Comparison of ENCODE assay signal across 9 cellular contexts in the genomic region with DNA sequence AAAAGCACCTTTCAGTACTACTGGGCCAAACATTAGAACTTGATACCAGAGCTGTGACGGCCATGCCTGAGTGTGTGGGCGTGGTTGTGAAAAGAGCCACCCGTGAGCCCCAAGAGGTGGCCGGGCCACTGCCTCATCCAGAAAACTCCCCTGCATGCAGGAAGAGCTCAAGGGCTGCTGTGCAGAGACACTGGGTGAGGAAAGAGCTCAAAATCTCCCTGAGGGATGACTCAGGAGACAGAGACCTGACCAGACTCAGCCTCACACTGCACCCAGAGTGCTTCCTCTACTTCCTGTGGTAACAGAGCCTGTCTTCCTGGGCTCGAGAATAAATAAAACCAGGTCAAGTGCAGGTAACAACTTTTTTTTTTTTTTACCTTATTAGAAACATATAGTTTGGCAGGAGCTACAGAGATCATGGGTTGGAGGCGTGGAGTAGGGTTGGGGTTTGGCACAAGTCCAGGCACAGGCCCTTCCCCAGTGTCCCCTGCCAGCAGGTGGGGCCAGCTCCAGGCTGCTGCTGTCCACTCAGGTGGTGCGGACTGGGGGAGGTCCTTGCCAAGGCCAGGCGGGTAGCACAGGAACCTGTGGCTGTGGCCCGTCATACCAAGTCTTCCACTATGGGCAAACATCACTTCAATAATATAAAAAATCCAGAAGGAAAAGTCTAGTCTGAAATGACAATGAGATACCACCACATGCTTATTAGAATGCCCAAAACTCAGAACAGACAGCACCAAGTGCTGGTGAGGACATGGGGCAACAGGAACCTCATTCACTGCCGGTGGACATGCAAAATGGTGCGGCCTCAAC. TPM values are rescaled to one million over a fixed set of nuclear protein-coding genes. Genes with fewer than 3 reads are reported as not detected.
A peak's percentile ranks its signal among the peaks of the same experiment; 100 is the strongest.
DNase-seq lines count a peak whose midpoint lies in the region; ATAC-seq and TF ChIP-seq lines count a peak whose summit lies in the region.
"Had no signal": no experiment of that assay in that cellular context is flagged by ENCODE, and none has a peak within 500 bp of the region (broad histone marks: within the 10 kb centered on the region; RNA-seq: fewer than 3 reads in every experiment).

No MANE protein-coding gene starts in this region.

- H4K8ac ChIP-seq in mesenchymal stem cell (ENCODE audit: low read length): peak overlapping the region; percentile 57

- H3K4me1 ChIP-seq in SK-N-SH (ENCODE audit: control insufficient read depth in 1 of 2, insufficient read depth in 2 of 2, low read depth in 1 of 2, low read length in 1 of 2): peaks cover 11 to 50% of the 10 kb centered on the region in 2 experiments; a peak in 2 of 4 replicates
- H3K4me1 ChIP-seq in mesenchymal stem cell (ENCODE audit: control insufficient read depth, insufficient read depth, low read depth, low read length): peaks cover 37% of the 10 kb centered on the region

- H2AK5ac ChIP-seq in mesenchymal stem cell (ENCODE audit: low read length, severe bottlenecking): no peak overlapping the region

- H2BK120ac ChIP-seq in mesenchymal stem cell (ENCODE audit: low read depth, low read length): peak overlapping the region; percentile 27

- peaks cover 64% of the 10 kb centered on the region for H3K4me1 Mint-ChIP-seq in activated naive CD8-positive, alpha-beta T cell (ENCODE audit: low read depth)

- DNase-seq in 8988T (peak; percentile 55), SK-N-SH (no peak), mesenchymal stem cell (peak; percentile 95), NCI-H82 (lab: John Stamatoyannopoulos, UW) (no peak)

- H3K4ac ChIP-seq in mesenchymal stem cell (ENCODE audit: low read depth in 1 of 2, low read length in 2 of 2): peak overlapping the region; percentile 1 to 30

- H3K27me3 Mint-ChIP-seq in activated naive CD8-positive, alpha-beta T cell: no peaks in the 10 kb centered on the region

- H3K27me3 ChIP-seq in SK-N-SH (ENCODE audit: insufficient read depth) (no peaks in the 10 kb centered on the region), mesenchymal stem cell (ENCODE audit: control insufficient read depth in 1 of 2, insufficient read depth in 1 of 2, low read length in 2 of 2) (no peaks in the 10 kb centered on the region)
- H3K27me3 ChIP-seq: cardiac muscle cell had no signal

- peak overlapping the region; percentile 79 for H4K91ac ChIP-seq in mesenchymal stem cell (ENCODE audit: low read length)

- no peak for TF ChIP-seq RAD21 in SK-N-SH (IDR thresholded peaks at IDR 0.05; ENCODE audit: low read length)

- H2AFZ ChIP-seq in SK-N-SH (ENCODE audit: low read depth) (no peak overlapping the region), mesenchymal stem cell (ENCODE audit: low read depth, low read length) (no peak overlapping the region)

- POLR2A ChIA-PET in SK-N-SH (lab: Yijun Ruan, JAX): interaction anchor here (1.3 kb wide), 1 partner anchor 75 kb away, joined by 3 read pairs; a partner anchor contains a TSS

- H3K23ac ChIP-seq in mesenchymal stem cell (ENCODE audit: low read length in 2 of 2): peak overlapping the region in 1 of 2 experiments; percentile 53

- peak overlapping the region; percentile 40 for H3K4me2 ChIP-seq in SK-N-SH
- H3K4me2 ChIP-seq in mesenchymal stem cell (ENCODE audit: low read length, poor library complexity, severe bottlenecking): peak overlapping the region; percentile 27

- H3K4me3 ChIP-seq in SK-N-SH (ENCODE audit: low read depth in 2 of 2, low read length in 1 of 2): no peak overlapping the region
- H3K4me3 ChIP-seq in mesenchymal stem cell (ENCODE audit: insufficient read depth in 1 of 2, low read depth in 1 of 2, low read length in 2 of 2): no peak overlapping the region
- H3K4me3 ChIP-seq: cardiac muscle cell had no signal

- peaks cover 26% of the 10 kb centered on the region for H3K79me1 ChIP-seq in mesenchymal stem cell (replicated peaks; ENCODE audit: low read length, poor library complexity, severe bottlenecking)

- H2BK5ac ChIP-seq in mesenchymal stem cell (ENCODE audit: low read depth, low read length, poor library complexity, severe bottlenecking): no peak overlapping the region

- CTCF ChIA-PET in SK-N-SH (lab: Yijun Ruan, JAX): interaction anchor here (0.6 to 4.1 kb wide), 10 partner anchors 9 to 351 kb away, joined by 3 to 20 read pairs (median 4); a partner anchor contains a TSS

- no peaks in the 10 kb centered on the region for H3K9me2 ChIP-seq in SK-N-SH

- H3F3A ChIP-seq in SK-N-SH (replicated peaks; ENCODE audit: insufficient read depth): peaks cover 4% of the 10 kb centered on the region

- H3K18ac ChIP-seq in mesenchymal stem cell (ENCODE audit: low read depth in 1 of 2, low read length in 2 of 2): peak overlapping the region; percentile 3 to 79

- H3K79me2 ChIP-seq in SK-N-SH (ENCODE audit: insufficient read depth): peaks cover 95% of the 10 kb centered on the region

- peak overlapping the region; percentile 84 for H3K27ac Mint-ChIP-seq in activated naive CD8-positive, alpha-beta T cell

- H3K27ac ChIP-seq in SK-N-SH (ENCODE audit: low read depth in 2 of 2, low read length in 1 of 2): peak overlapping the region; percentile 6 to 20; a peak in 3 of 4 replicates
- H3K27ac ChIP-seq in mesenchymal stem cell (ENCODE audit: low read length, poor library complexity, severe bottlenecking): peak overlapping the region; percentile 8

- no peak overlapping the region for H2BK15ac ChIP-seq in mesenchymal stem cell (ENCODE audit: low read depth, poor library complexity, severe bottlenecking)

- H3K9ac ChIP-seq in SK-N-SH (no peak overlapping the region), mesenchymal stem cell (ENCODE audit: low read length) (no peak overlapping the region)

- peaks cover 99% of the 10 kb centered on the region for H4K20me1 ChIP-seq in SK-N-SH (ENCODE audit: insufficient read depth)

- H3K36me3 ChIP-seq in SK-N-SH (replicated peaks in 1 of 2; ENCODE audit: control insufficient read depth in 1 of 2, insufficient read depth in 2 of 2, low read length in 1 of 2) (no peaks in the 10 kb centered on the region), mesenchymal stem cell (ENCODE audit: control insufficient read depth in 1 of 2, insufficient read depth in 2 of 2, low read depth in 1 of 2, low read length in 2 of 2) (peaks cover 0 to 12% of the 10 kb centered on the region in 2 experiments)
- H3K36me3 ChIP-seq: cardiac muscle cell had no signal

- 85% methylated on average over 6 of the region's 11 CpGs for WGBS in SK-N-SH (ENCODE audit: low lambda C conversion rate)
- 71% methylated on average over 10 of the region's 11 CpGs for WGBS in mesenchymal stem cell

- no peaks in the 10 kb centered on the region for H3K9me3 ChIP-seq in SK-N-SH
- H3K9me3 ChIP-seq in mesenchymal stem cell (ENCODE audit: control insufficient read depth, low read length): no peaks in the 10 kb centered on the region

- no peaks in the 10 kb centered on the region for H3K36me3 Mint-ChIP-seq in activated naive CD8-positive, alpha-beta T cell

- no peak for TF ChIP-seq EP300 in SK-N-SH (IDR thresholded peaks at IDR 0.05; ENCODE audit: borderline replicate concordance in 1 of 2, low read depth in 1 of 2, low read length in 1 of 2)

- H2BK12ac ChIP-seq in mesenchymal stem cell (ENCODE audit: low read length in 2 of 2): peak overlapping the region; percentile 34 to 52

- H3K14ac ChIP-seq in mesenchymal stem cell (ENCODE audit: low read length in 2 of 2): peak overlapping the region in 1 of 2 experiments; percentile 15

- H3K9me3 Mint-ChIP-seq in activated naive CD8-positive, alpha-beta T cell (ENCODE audit: low read depth): no peaks in the 10 kb centered on the region

- H3K4me3 Mint-ChIP-seq in activated naive CD8-positive, alpha-beta T cell: peak overlapping the region; percentile 75

- TF ChIP-seq CTCF in SK-N-SH (IDR thresholded peaks at IDR 0.05): no peak

- peak; percentile 71 for ATAC-seq in GM21619 (IDR thresholded peaks at IDR 0.05; ENCODE audit: unreplicated experiment)
- ATAC-seq in HG03025 (IDR thresholded peaks at IDR 0.05; ENCODE audit: low FRiP score, unreplicated experiment): no peak
- ATAC-seq in HG02642 (IDR thresholded peaks at IDR 0.05; ENCODE audit: poor library complexity, unreplicated experiment): no peak

TF ChIP-seq in SK-N-SH, 30 proteins besides CTCF, POLR2A, EP300 and RAD21:
- TF ChIP-seq, protein P1, sequence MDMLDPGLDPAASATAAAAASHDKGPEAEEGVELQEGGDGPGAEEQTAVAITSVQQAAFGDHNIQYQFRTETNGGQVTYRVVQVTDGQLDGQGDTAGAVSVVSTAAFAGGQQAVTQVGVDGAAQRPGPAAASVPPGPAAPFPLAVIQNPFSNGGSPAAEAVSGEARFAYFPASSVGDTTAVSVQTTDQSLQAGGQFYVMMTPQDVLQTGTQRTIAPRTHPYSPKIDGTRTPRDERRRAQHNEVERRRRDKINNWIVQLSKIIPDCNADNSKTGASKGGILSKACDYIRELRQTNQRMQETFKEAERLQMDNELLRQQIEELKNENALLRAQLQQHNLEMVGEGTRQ (IDR thresholded peaks at IDR 0.05; ENCODE audit: borderline replicate concordance, low read depth, low read length): no peak
- no peak for TF ChIP-seq SIN3A (IDR thresholded peaks at IDR 0.05; ENCODE audit: borderline replicate concordance, low read depth, low read length)
- TF ChIP-seq RXRA (IDR thresholded peaks at IDR 0.05; ENCODE audit: borderline replicate concordance, low read depth): no peak
- peak; percentile 31; the same call in 1 of the 2 replicates for TF ChIP-seq FOSL2 (IDR thresholded peaks at IDR 0.05; ENCODE audit: borderline replicate concordance, low read depth)
- TF ChIP-seq NFIC (IDR thresholded peaks at IDR 0.05; ENCODE audit: borderline replicate concordance): 0 out of 2 replicates have a peak, but pooled peaks have one; percentile 26
- TF ChIP-seq, protein P2, sequence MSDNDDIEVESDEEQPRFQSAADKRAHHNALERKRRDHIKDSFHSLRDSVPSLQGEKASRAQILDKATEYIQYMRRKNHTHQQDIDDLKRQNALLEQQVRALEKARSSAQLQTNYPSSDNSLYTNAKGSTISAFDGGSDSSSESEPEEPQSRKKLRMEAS (IDR thresholded peaks at IDR 0.05; ENCODE audit: low read depth): no peak

RNA-seq across cellular contexts. Expression of a gene that starts 25.5 kb away (rescaled TPM):
- polyA plus RNA-seq in SK-N-SH (2012; rRNA removed): 3.6 and 7.4 TPM in 2 replicates
- polyA plus RNA-seq in SK-N-SH (2012; cell fraction: cytosol; rRNA removed): 2.6 and 4.0 TPM in 2 replicates
- 13.5 and 16.6 TPM in 2 replicates for polyA plus RNA-seq in SK-N-SH (2012; cell fraction: nucleus; rRNA removed)
- polyA plus RNA-seq in mesenchymal stem cell (2013, experiment 1 of 2): 9.8 TPM
- polyA plus RNA-seq in mesenchymal stem cell (2013, experiment 2 of 2): 9.8 TPM

RNA-seq across cellular contexts. Expression of a gene that starts 47.0 kb away (rescaled TPM):
- polyA plus RNA-seq in SK-N-SH (2012; rRNA removed): 227 and 273 TPM in 2 replicates
- 115 and 179 TPM in 2 replicates for polyA plus RNA-seq in SK-N-SH (2012; cell fraction: cytosol; rRNA removed)
- 311 and 413 TPM in 2 replicates for polyA plus RNA-seq in SK-N-SH (2012; cell fraction: nucleus; rRNA removed)
- 175 TPM for polyA plus RNA-seq in mesenchymal stem cell (2013, experiment 1 of 2)
- 169 TPM for polyA plus RNA-seq in mesenchymal stem cell (2013, experiment 2 of 2)

RNA-seq across cellular contexts. Expression of a gene that starts 58.4 kb away (rescaled TPM):
- polyA plus RNA-seq in SK-N-SH (2012; rRNA removed): 48.0 and 49.4 TPM in 2 replicates
- polyA plus RNA-seq in SK-N-SH (2012; cell fraction: cytosol; rRNA removed): 10.9 and 17.3 TPM in 2 replicates
- polyA plus RNA-seq in SK-N-SH (2012; cell fraction: nucleus; rRNA removed): 216 and 280 TPM in 2 replicates
- polyA plus RNA-seq in mesenchymal stem cell (2013, experiment 1 of 2): 83.2 TPM
- polyA plus RNA-seq in mesenchymal stem cell (2013, experiment 2 of 2): 85.1 TPM

Comparison
In these comparisons a context has a peak if more than half of its experiments do, and no peak if none do; other contexts are left out.
1. DNase-seq: peak in 8988T (single experiment) and mesenchymal stem cell (single experiment); none in SK-N-SH (single experiment) and NCI-H82 (single experiment).